ENCODE assay signal across 8 cellular contexts in genomic region chr3:183766745-183767606, GRCh38. TPM values are rescaled to one million over a fixed set of nuclear protein-coding genes. Genes with fewer than 3 reads are reported as not detected.
DNase-seq lines count a peak whose midpoint lies in the region; ATAC-seq and TF ChIP-seq lines count a peak whose summit lies in the region.

No MANE protein-coding gene starts in this region.

- ATAC-seq in HG02943 (IDR thresholded peaks at IDR 0.05; ENCODE audit: low read depth, unreplicated experiment) (peak; percentile 71), GM19324 (IDR thresholded peaks at IDR 0.05; ENCODE audit: low FRiP score, unreplicated experiment) (no peak)

- TF ChIP-seq CTCF in GM12873 (IDR thresholded peaks at IDR 0.05; ENCODE audit: insufficient read depth, low read depth, low read length, missing control alignments): peak; percentile 87

- DNase-seq in NCI-H2196 treated with DMSO at 0.1 percent for 48 hours (lab: John Stamatoyannopoulos, UW; ENCODE audit: unreplicated experiment) (peak; percentile 71), cerebellum (ENCODE audit: low spot score) (peak; percentile 74), kidney tubule cell (ENCODE audit: low spot score) (peak; percentile 83)
- DNase-seq in activated CD4-positive, CD25-positive, alpha-beta regulatory T cell treated with anti-CD3 and anti-CD28 coated beads, Interleukin-2, amount 50 U/mL, for 72 hours: peak; percentile 62
- peak; percentile 79 for DNase-seq in stimulated activated CD4-positive, alpha-beta T cell treated with anti-CD3 and anti-CD28 coated beads, Interleukin-4, amount 100 ng/mL, for 24 hours

RNA-seq across cellular contexts. Expression of gene MAP6D1, which starts 58.4 kb away (rescaled TPM):
- 5.3 TPM for total RNA-seq in cerebellum
